ENCODE assay signal across 8 cellular contexts in genomic region chr1:112673589-112674439, GRCh38. TPM values are rescaled to one million over a fixed set of nuclear protein-coding genes. Genes with fewer than 3 reads are reported as not detected.
DNase-seq lines count a peak whose midpoint lies in the region; ATAC-seq lines count a peak whose summit lies in the region.

No MANE protein-coding gene starts in this region.

- no peaks in the 10 kb centered on the region for H3K4me1 ChIP-seq in esophagus (ENCODE audit: control insufficient read depth in 2 of 2, insufficient read depth in 2 of 2, low read length in 1 of 2)

- peak overlapping the region; percentile 90 to 93 for H3K27ac ChIP-seq in esophagus (ENCODE audit: low read depth in 2 of 2, low read length in 1 of 2)

- no peaks in the 10 kb centered on the region for H3K27me3 ChIP-seq in esophagus (ENCODE audit: control insufficient read depth in 1 of 2, insufficient read depth in 2 of 2, low read length in 2 of 2)

- CTCF ChIA-PET in activated CD4-positive, alpha-beta T cell treated with anti-CD3 and anti-CD28 coated beads, Interleukin-2, amount 10 ng/mL, durations not matched to agents 7 days and 5 days (lab: Charles Lee), result interaction anchor here (0.8 to 2.3 kb wide), 15 partner anchors 8 to 399 kb away, joined by 3 to 11 read pairs (median 4); partner anchors contain the start of genes LRIG2 and PPM1J

- no peaks in the 10 kb centered on the region for H3K9me3 ChIP-seq in esophagus (ENCODE audit: control insufficient read depth in 2 of 2, insufficient read depth in 1 of 2, low read depth in 1 of 2, low read length in 1 of 2)

- no peak for ATAC-seq in HG02642 (IDR thresholded peaks at IDR 0.05; ENCODE audit: poor library complexity, unreplicated experiment)
- ATAC-seq in HG03469 (IDR thresholded peaks at IDR 0.05; ENCODE audit: unreplicated experiment), result no peak

- peaks cover 53% of the 10 kb centered on the region for H3K36me3 Mint-ChIP-seq in activated CD4-positive, alpha-beta T cell treated with anti-CD3 and anti-CD28 coated beads, Interleukin-2, amount 10 ng/mL, durations not matched to agents 7 days and 5 days (ENCODE audit: low read depth)
- H3K36me3 Mint-ChIP-seq in T-helper 2 cell treated with Interferon-gamma antibody and Interleukin-4, amounts not matched to agents 5 μg/mL and 100 μg/mL, for 36 hours (ENCODE audit: low read depth), result peaks cover 46% of the 10 kb centered on the region

- H3K4me3 ChIP-seq in esophagus (ENCODE audit: low read depth in 1 of 2, low read length in 2 of 2), result peak overlapping the region; percentile 85 to 93

- H3K27me3 Mint-ChIP-seq in activated CD4-positive, alpha-beta T cell treated with anti-CD3 and anti-CD28 coated beads, Interleukin-2, amount 10 ng/mL, durations not matched to agents 7 days and 5 days, result no peaks in the 10 kb centered on the region
- no peaks in the 10 kb centered on the region for H3K27me3 Mint-ChIP-seq in T-helper 2 cell treated with Interferon-gamma antibody and Interleukin-4, amounts not matched to agents 5 μg/mL and 100 μg/mL, for 36 hours (ENCODE audit: low read depth)

- 4 to 6% methylated on average over 17 to 18 of the region's 18 CpGs for WGBS in esophagus, 2 donors

- H3K36me3 ChIP-seq in esophagus (ENCODE audit: control insufficient read depth in 2 of 2, insufficient read depth in 2 of 2, low read length in 1 of 2), result peaks cover 0 to 2% of the 10 kb centered on the region in 2 donors

- H3K4me1 Mint-ChIP-seq in activated CD4-positive, alpha-beta T cell treated with anti-CD3 and anti-CD28 coated beads, Interleukin-2, amount 10 ng/mL, durations not matched to agents 7 days and 5 days, result peaks cover 51% of the 10 kb centered on the region
- peaks cover 45% of the 10 kb centered on the region for H3K4me1 Mint-ChIP-seq in T-helper 2 cell treated with Interferon-gamma antibody and Interleukin-4, amounts not matched to agents 5 μg/mL and 100 μg/mL, for 36 hours (ENCODE audit: low read depth)

- peak; percentile 19 for DNase-seq in activated CD4-positive, alpha-beta T cell treated with anti-CD3 and anti-CD28 coated beads, Interleukin-2, amount 10 ng/mL, durations not matched to agents 7 days and 5 days
- DNase-seq in activated CD4-positive, alpha-beta T cell treated with anti-CD3 and anti-CD28 coated beads, Interleukin-2, amount 50 U/mL, for 4 hours, result no peak
- DNase-seq in HK-2 (ENCODE audit: unreplicated experiment) (peak; percentile 21), myocyte (ENCODE audit: low read depth) (peak; percentile 55)
- no peak for DNase-seq in T-helper 2 cell treated with Interferon-gamma antibody and Interleukin-4, amounts not matched to agents 5 μg/mL and 100 μg/mL, for 36 hours (ENCODE audit: low spot score)

- POLR2A ChIA-PET in activated CD4-positive, alpha-beta T cell treated with anti-CD3 and anti-CD28 coated beads, Interleukin-2, amount 10 ng/mL, durations not matched to agents 7 days and 5 days (lab: Charles Lee), result interaction anchor here (0.7 to 1.0 kb wide), 3 partner anchors 8 to 43 kb away, joined by 3 read pairs; no protein-coding TSS in a partner anchor

- H3K27ac Mint-ChIP-seq in activated CD4-positive, alpha-beta T cell treated with anti-CD3 and anti-CD28 coated beads, Interleukin-2, amount 10 ng/mL, durations not matched to agents 7 days and 5 days, result peak overlapping the region; percentile 97
- H3K27ac Mint-ChIP-seq in T-helper 2 cell treated with Interferon-gamma antibody and Interleukin-4, amounts not matched to agents 5 μg/mL and 100 μg/mL, for 36 hours, result peak overlapping the region; percentile 99

- H3K9me3 Mint-ChIP-seq in activated CD4-positive, alpha-beta T cell treated with anti-CD3 and anti-CD28 coated beads, Interleukin-2, amount 10 ng/mL, durations not matched to agents 7 days and 5 days, result no peaks in the 10 kb centered on the region
- H3K9me3 Mint-ChIP-seq in T-helper 2 cell treated with Interferon-gamma antibody and Interleukin-4, amounts not matched to agents 5 μg/mL and 100 μg/mL, for 36 hours, result no peaks in the 10 kb centered on the region

- peak overlapping the region; percentile 91 for H3K4me3 Mint-ChIP-seq in activated CD4-positive, alpha-beta T cell treated with anti-CD3 and anti-CD28 coated beads, Interleukin-2, amount 10 ng/mL, durations not matched to agents 7 days and 5 days
- peak overlapping the region; percentile 98 for H3K4me3 Mint-ChIP-seq in T-helper 2 cell treated with Interferon-gamma antibody and Interleukin-4, amounts not matched to agents 5 μg/mL and 100 μg/mL, for 36 hours

RNA-seq across cellular contexts. Expression of gene MOV10, which starts 0.6 kb away (rescaled TPM):
- 100 to 1,000 TPM; 118 to 126 TPM for total RNA-seq in activated CD4-positive, alpha-beta T cell treated with anti-CD3 and anti-CD28 coated beads, Interleukin-2, amount 10 ng/mL, durations not matched to agents 7 days and 5 days
- 10 to 100 TPM; 43.2 to 67.6 TPM for polyA plus RNA-seq in esophagus
- 15.0 and 16.4 TPM in 2 replicates for total RNA-seq in myocyte
- polyA plus RNA-seq in myocyte (2012), result 24.7 TPM

RNA-seq across cellular contexts. Expression of gene RHOC, which starts 33.1 kb away (rescaled TPM):
- 10 to 100 TPM; 53.7 to 56.8 TPM for total RNA-seq in activated CD4-positive, alpha-beta T cell treated with anti-CD3 and anti-CD28 coated beads, Interleukin-2, amount 10 ng/mL, durations not matched to agents 7 days and 5 days
- polyA plus RNA-seq in esophagus, result 10 to 100 TPM; 53.0 to 89.5 TPM
- total RNA-seq in myocyte, result 174 and 188 TPM in 2 replicates
- 441 TPM for polyA plus RNA-seq in myocyte (2012)

RNA-seq across cellular contexts. Expression of gene PPM1J, which starts 41.3 kb away (rescaled TPM):
- total RNA-seq in activated CD4-positive, alpha-beta T cell treated with anti-CD3 and anti-CD28 coated beads, Interleukin-2, amount 10 ng/mL, durations not matched to agents 7 days and 5 days, result not detected
- 1 to 10 TPM; 2.8 to 3.5 TPM for polyA plus RNA-seq in esophagus
- total RNA-seq in myocyte, result 1.5 and 2.4 TPM in 2 replicates
- polyA plus RNA-seq in myocyte (2012), result 0.69 TPM

RNA-seq across cellular contexts. Expression of gene CAPZA1, which starts 54.2 kb away (rescaled TPM):
- total RNA-seq in activated CD4-positive, alpha-beta T cell treated with anti-CD3 and anti-CD28 coated beads, Interleukin-2, amount 10 ng/mL, durations not matched to agents 7 days and 5 days, result 100 to 1,000 TPM; 254 to 303 TPM
- 100 to 1,000 TPM in 1 of 2 donors, 10 to 100 TPM in 1; 88.1 to 115 TPM for polyA plus RNA-seq in esophagus
- 175 and 193 TPM in 2 replicates for total RNA-seq in myocyte
- 63.6 TPM for polyA plus RNA-seq in myocyte (2012)

RNA-seq across cellular contexts. Expression of gene ST7L, which starts 54.9 kb away (rescaled TPM):
- 10 to 100 TPM; 13.8 to 18.5 TPM for total RNA-seq in activated CD4-positive, alpha-beta T cell treated with anti-CD3 and anti-CD28 coated beads, Interleukin-2, amount 10 ng/mL, durations not matched to agents 7 days and 5 days
- polyA plus RNA-seq in esophagus, result 10 to 100 TPM in 1 of 2 donors, 1 to 10 TPM in 1; 8.9 to 12.0 TPM
- total RNA-seq in myocyte, result 21.3 and 26.3 TPM in 2 replicates
- 13.9 TPM for polyA plus RNA-seq in myocyte (2012)

Comparison
In these comparisons a context has a peak if more than half of its experiments do, and no peak if none do; other contexts are left out.
1. DNase-seq: peak in activated CD4-positive, alpha-beta T cell treated with anti-CD3 and anti-CD28 coated beads, Interleukin-2, amount 10 ng/mL, durations not matched to agents 7 days and 5 days (single experiment), HK-2 (single experiment) and myocyte (single experiment); none in activated CD4-positive, alpha-beta T cell treated with anti-CD3 and anti-CD28 coated beads, Interleukin-2, amount 50 U/mL, for 4 hours (0 of 2) and T-helper 2 cell treated with Interferon-gamma antibody and Interleukin-4, amounts not matched to agents 5 μg/mL and 100 μg/mL, for 36 hours (single experiment).